Comparison of ENCODE assay signal across 10 cellular contexts in the genomic region with DNA sequence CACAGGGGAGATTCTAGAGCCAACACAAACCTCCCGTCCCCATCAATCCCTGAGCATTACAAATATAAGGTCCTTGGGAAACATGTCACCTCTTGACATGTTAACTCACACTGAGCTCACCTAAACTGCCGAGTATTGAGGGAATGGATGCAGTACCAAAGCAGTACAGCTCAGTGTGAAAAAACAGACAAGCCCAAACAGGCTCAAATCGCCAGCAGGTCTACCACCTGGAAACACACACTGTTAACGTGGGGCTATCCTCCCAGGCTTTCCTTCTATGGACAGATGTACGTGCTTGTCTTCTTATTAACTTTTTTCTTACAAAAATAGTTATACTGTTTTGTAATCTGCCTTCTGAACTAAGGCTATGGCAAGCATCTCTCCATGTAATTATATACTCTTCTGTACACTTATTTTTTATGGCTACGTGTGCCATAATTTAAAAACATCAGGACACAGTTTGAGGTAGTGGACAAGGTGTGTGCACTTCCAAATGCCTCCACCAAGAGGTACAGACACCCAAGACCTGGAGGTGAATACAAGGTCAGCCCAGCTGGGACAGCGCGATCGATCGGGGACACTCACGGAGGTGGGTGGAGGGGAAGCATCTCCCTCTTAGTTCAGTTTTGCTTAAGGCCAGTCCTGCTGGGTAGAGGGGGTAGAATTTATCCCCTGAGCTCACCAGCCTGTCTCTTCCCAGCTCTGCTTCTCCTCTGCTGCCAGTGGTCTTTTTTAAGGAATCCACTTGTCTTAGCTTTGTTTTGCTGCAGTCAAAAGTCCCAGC.
DNase-seq lines count a peak whose midpoint lies in the region; ATAC-seq, FAIRE-seq and TF ChIP-seq lines count a peak whose summit lies in the region.
"Had no signal": no experiment of that assay in that cellular context is flagged by ENCODE, and none has a peak within 500 bp of the region (broad histone marks: within the 10 kb centered on the region; RNA-seq: fewer than 3 reads in every experiment).

No MANE protein-coding gene starts in this region.

- no peaks in the 10 kb centered on the region for H3K27me3 Mint-ChIP-seq in activated B cell treated with CpG ODN at 0.5 μM for 24 hours

- CTCF ChIA-PET in activated B cell treated with CpG ODN at 0.5 μM for 24 hours (lab: Charles Lee), result interaction anchor here (1.0 to 1.5 kb wide), 2 partner anchors 57 to 232 kb away, joined by 3 to 6 read pairs; no protein-coding TSS in a partner anchor

- no peak for TF ChIP-seq CTCF in GM20000 (IDR thresholded peaks at IDR 0.05; ENCODE audit: extremely low read depth, missing control alignments)
- TF ChIP-seq CTCF in activated B cell treated with CpG ODN at 0.5 μM for 24 hours (IDR thresholded peaks at IDR 0.05), result no peak
- no peak for TF ChIP-seq CTCF in lower lobe of right lung (IDR thresholded peaks at IDR 0.05)

- DNase-seq in GM20000 (ENCODE audit: low spot score) (peak; percentile 41), activated B cell treated with CpG ODN at 0.5 μM for 24 hours (no peak), AG08396 (ENCODE audit: low spot score) (no peak), HTR-8/SVneo (ENCODE audit: insufficient read length, low spot score) (no peak), SW 1271 (lab: John Stamatoyannopoulos, UW) (no peak), lower lobe of right lung (no peak)

- H3K4me3 ChIP-seq in lower lobe of right lung, result no peak overlapping the region

- H3K4me1 ChIP-seq in lower lobe of right lung, result no peaks in the 10 kb centered on the region

- intact Hi-C loops in activated B cell treated with CpG ODN at 0.5 μM for 24 hours (cut with micrococcal nuclease), result loop anchor here (1.0 to 2.0 kb wide), 2 partner anchors 49 to 122 kb away; no protein-coding TSS in a partner anchor
- intact Hi-C loops in lower lobe of right lung (cut with DNase I), result no loop called here

- peaks cover 15% of the 10 kb centered on the region for H3K4me1 Mint-ChIP-seq in activated B cell treated with CpG ODN at 0.5 μM for 24 hours

- H3K9me3 ChIP-seq in lower lobe of right lung, result no peaks in the 10 kb centered on the region

- ATAC-seq in GM18511 (IDR thresholded peaks at IDR 0.05; ENCODE audit: unreplicated experiment) (peak; percentile 52), HG03045 (IDR thresholded peaks at IDR 0.05; ENCODE audit: unreplicated experiment) (peak; percentile 49), activated B cell treated with CpG ODN at 0.5 μM for 24 hours (ENCODE audit: low read depth) (peak; percentile 62), lower lobe of right lung (no peak)

- no peaks in the 10 kb centered on the region for H3K27me3 ChIP-seq in lower lobe of right lung (ENCODE audit: low read depth)

- H3K27ac ChIP-seq in lower lobe of right lung, result no peak overlapping the region

- FAIRE-seq in HTR-8/SVneo (lab: Jason Lieb, UNC), result no peak
- FAIRE-seq: endothelial cell of umbilical vein, islet of Langerhans had no signal

- no peaks in the 10 kb centered on the region for H3K9me3 Mint-ChIP-seq in activated B cell treated with CpG ODN at 0.5 μM for 24 hours

- H3K36me3 Mint-ChIP-seq in activated B cell treated with CpG ODN at 0.5 μM for 24 hours (ENCODE audit: low read depth), result peaks cover 46% of the 10 kb centered on the region

- POLR2A ChIA-PET in activated B cell treated with CpG ODN at 0.5 μM for 24 hours (lab: Charles Lee), result interaction anchor here (0.8 to 3.9 kb wide), 6 partner anchors 47 to 435 kb away, joined by 3 to 34 read pairs (median 5); partner anchors contain the start of genes ANKRD33B, ATPSCKMT and CCT5

- H3K4me3 Mint-ChIP-seq in activated B cell treated with CpG ODN at 0.5 μM for 24 hours, result peak overlapping the region; percentile 29

- H3K36me3 ChIP-seq in lower lobe of right lung, result peaks cover 46% of the 10 kb centered on the region

- peak overlapping the region; percentile 82 for H3K27ac Mint-ChIP-seq in activated B cell treated with CpG ODN at 0.5 μM for 24 hours

Comparison
In these comparisons a context has a peak if more than half of its experiments do, and no peak if none do; other contexts are left out.
1. ATAC-seq: peak in GM18511 (single experiment), HG03045 (single experiment) and activated B cell treated with CpG ODN at 0.5 μM for 24 hours (single experiment); none in lower lobe of right lung (0 of 2).